Comparison of ENCODE assay signal across 1 cellular context in genomic region chr20:58014628-58015315, GRCh38.
TF ChIP-seq lines count a peak whose summit lies in the region.

No MANE protein-coding gene starts in this region.

TF ChIP-seq in GM23338, 12 proteins besides CTCF, POLR2A, EP300 and RAD21 (continued from another document):
- TF ChIP-seq ZNF462 (CRISPR knock-in tag; IDR thresholded peaks at IDR 0.05) (no peak), CREB1 (CRISPR knock-in tag; IDR thresholded peaks at IDR 0.05; ENCODE audit: low read depth) (no peak), POLR2AphosphoS5 (IDR thresholded peaks at IDR 0.05; ENCODE audit: low read depth) (no peak)
